In genomic region chr22:24390156-24390555, GRCh38 we compare ENCODE assay signal across 1 cellular context.
TF ChIP-seq lines count a peak whose summit lies in the region.

No MANE protein-coding gene starts in this region.

TF ChIP-seq in endothelial cell of umbilical vein, 7 proteins besides CTCF, POLR2A, EP300 and RAD21 (continued from another document):
- TF ChIP-seq POLR2AphosphoS5 (IDR thresholded peaks at IDR 0.05; ENCODE audit: insufficient read depth, low read depth, low read length), result no peak
